ENCODE assay signal across 14 cellular contexts in the genomic region with DNA sequence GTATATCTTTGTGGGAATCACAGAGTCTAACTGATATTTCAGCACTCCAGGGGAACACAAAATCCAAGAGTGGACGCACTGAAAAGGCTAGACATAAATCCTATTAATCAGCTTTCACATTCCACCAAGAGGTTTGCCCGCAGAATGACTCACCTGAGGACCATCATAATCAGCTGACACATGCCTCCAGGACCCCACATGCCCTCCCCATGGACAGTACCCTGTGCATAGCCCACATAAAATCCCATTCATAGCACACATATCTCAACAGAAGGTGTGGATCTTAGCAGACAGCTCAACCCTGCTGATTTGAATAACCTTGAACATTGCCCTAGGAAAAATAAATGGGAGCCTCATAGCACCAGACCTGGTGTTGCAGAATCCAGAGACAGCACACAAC.
"Had no signal": no experiment of that assay in that cellular context is flagged by ENCODE, and none has a peak within 500 bp of the region (broad histone marks: within the 10 kb centered on the region; RNA-seq: fewer than 3 reads in every experiment).

No MANE protein-coding gene starts in this region.

- H3K9ac ChIP-seq: parathyroid adenoma had no signal

- H3K27ac ChIP-seq: cardiac muscle cell, parathyroid adenoma, tibial artery had no signal

- H3K36me3 Mint-ChIP-seq: activated naive CD4-positive, alpha-beta T cell treated with anti-CD3 and anti-CD28 coated beads, Interleukin-2, amount 50 U/mL, for 72 hours; naive B cell; stimulated activated memory B cell treated with anti-CD40 and anti-IgM and Interleukin-4, amounts not matched to agents 10 μg/mL and 1 μg/mL and 100 μg/mL, for 72 hours had no signal

- H3K79me2 ChIP-seq: parathyroid adenoma had no signal

- H3K27ac Mint-ChIP-seq: activated naive CD4-positive, alpha-beta T cell treated with anti-CD3 and anti-CD28 coated beads, Interleukin-2, amount 50 U/mL, for 72 hours; stimulated activated memory B cell treated with anti-CD40 and anti-IgM and Interleukin-4, amounts not matched to agents 10 μg/mL and 1 μg/mL and 100 μg/mL, for 72 hours had no signal

- H3K27me3 ChIP-seq: cardiac muscle cell, tibial artery had no signal

- ATAC-seq: activated CD4-positive, CD25-positive, alpha-beta regulatory T cell treated with anti-CD3 and anti-CD28 coated beads, Interleukin-2, amount 50 U/mL, for 24 hours; activated naive CD4-positive, alpha-beta T cell treated with anti-CD3 and anti-CD28 coated beads, Interleukin-2, amount 50 U/mL, for 72 hours; left colon; stimulated activated memory B cell treated with anti-CD40 and anti-IgM and Interleukin-4, amounts not matched to agents 10 μg/mL and 1 μg/mL and 100 μg/mL, for 72 hours had no signal

- DNase-seq: activated effector memory CD4-positive, alpha-beta T cell treated with anti-CD3 and anti-CD28 coated beads, Interleukin-2, amount 50 U/mL, for 16 hours; activated T-cell treated with anti-CD3 and anti-CD28 coated beads, Interleukin-2, amount 50 U/mL, for 1 hour; anterior cingulate cortex; left colon; naive B cell; retina; small intestine; T-helper 2 cell; tibial artery had no signal

- H3K36me3 ChIP-seq: cardiac muscle cell, tibial artery had no signal

- H3K9me3 Mint-ChIP-seq: naive B cell; stimulated activated memory B cell treated with anti-CD40 and anti-IgM and Interleukin-4, amounts not matched to agents 10 μg/mL and 1 μg/mL and 100 μg/mL, for 72 hours had no signal

- H3K4me1 ChIP-seq: parathyroid adenoma had no signal

- H3K4me3 ChIP-seq: cardiac muscle cell, tibial artery had no signal

- H2AFZ ChIP-seq: parathyroid adenoma had no signal

- H3K27me3 Mint-ChIP-seq: naive B cell; stimulated activated memory B cell treated with anti-CD40 and anti-IgM and Interleukin-4, amounts not matched to agents 10 μg/mL and 1 μg/mL and 100 μg/mL, for 72 hours had no signal

- H3K4me3 Mint-ChIP-seq: naive B cell; stimulated activated memory B cell treated with anti-CD40 and anti-IgM and Interleukin-4, amounts not matched to agents 10 μg/mL and 1 μg/mL and 100 μg/mL, for 72 hours had no signal

- H3K4me1 Mint-ChIP-seq: naive B cell; stimulated activated memory B cell treated with anti-CD40 and anti-IgM and Interleukin-4, amounts not matched to agents 10 μg/mL and 1 μg/mL and 100 μg/mL, for 72 hours had no signal

- FAIRE-seq: small intestine had no signal

- H3K9me3 ChIP-seq: tibial artery had no signal
